Comparison of ENCODE assay signal across 10 cellular contexts in the genomic region with DNA sequence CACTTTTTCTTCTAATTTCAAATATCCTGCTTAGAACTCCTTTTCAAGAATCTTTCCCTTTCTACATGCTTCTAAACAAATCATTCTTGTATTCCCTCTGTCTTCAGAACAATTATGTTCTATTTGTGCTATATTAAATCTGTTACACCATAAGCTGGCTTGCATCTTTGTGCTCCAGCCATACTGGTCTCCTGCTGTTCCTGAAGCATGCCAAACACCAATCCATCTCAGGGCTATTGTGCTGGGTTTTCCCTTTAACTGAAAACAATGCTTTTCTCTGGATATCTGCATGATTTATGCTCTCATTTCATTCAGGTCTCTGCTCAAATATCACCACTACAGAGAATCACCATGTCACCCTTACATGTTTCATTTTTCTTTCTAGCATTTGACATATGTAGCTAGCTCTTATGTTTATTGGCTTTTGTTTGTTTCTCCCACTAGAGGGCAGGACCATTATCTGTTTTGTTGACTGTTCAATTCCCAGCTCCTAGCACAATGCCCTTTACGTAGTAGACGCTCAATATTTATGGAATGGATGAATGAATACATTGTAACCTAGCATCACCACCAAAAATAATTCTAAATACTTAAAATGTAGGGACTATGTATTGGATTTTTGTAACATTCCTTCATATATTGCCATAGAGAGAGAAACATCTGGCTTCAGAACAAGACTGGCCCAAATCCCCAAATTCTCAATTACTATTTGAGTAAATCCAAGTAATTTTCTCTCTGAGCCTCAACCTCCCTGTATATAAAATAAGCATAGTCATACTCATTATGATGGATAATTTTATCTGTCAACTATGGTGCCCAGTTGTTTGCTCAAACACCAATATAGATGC.
DNase-seq lines count a peak whose midpoint lies in the region; ATAC-seq and TF ChIP-seq lines count a peak whose summit lies in the region.
"Had no signal": no experiment of that assay in that cellular context is flagged by ENCODE, and none has a peak within 500 bp of the region (broad histone marks: within the 10 kb centered on the region; RNA-seq: fewer than 3 reads in every experiment).

No MANE protein-coding gene starts in this region.

- no peaks in the 10 kb centered on the region for H4K20me1 ChIP-seq in MM.1S (ENCODE audit: insufficient read depth, low read length)

- H3K4me1 ChIP-seq in MM.1S (ENCODE audit: low read length) (no peaks in the 10 kb centered on the region), right lobe of liver (no peaks in the 10 kb centered on the region), spleen (no peaks in the 10 kb centered on the region), psoas muscle (no peaks in the 10 kb centered on the region)

- no peak overlapping the region for H3K4me2 ChIP-seq in MM.1S (ENCODE audit: low read depth, low read length)

- H3K27me3 ChIP-seq in MM.1S (replicated peaks; ENCODE audit: insufficient read depth, low read length) (no peaks in the 10 kb centered on the region), right lobe of liver (no peaks in the 10 kb centered on the region), spleen (replicated peaks in 1 of 7) (no peaks in the 10 kb centered on the region), psoas muscle (ENCODE audit: insufficient read depth in 3 of 3, low read length in 2 of 3) (no peaks in the 10 kb centered on the region)

- intact Hi-C loops in right lobe of liver (cut with DNase I) (no loop called here), spleen (cut with DNase I; ENCODE audit: low total_unique reads) (no loop called here), psoas muscle (cut with DNase I) (no loop called here)

- peak; percentile 7 for TF ChIP-seq CTCF in GM10248 (IDR thresholded peaks at IDR 0.05; ENCODE audit: control extremely low read depth, extremely low read depth, low read depth, missing control alignments)
- peak; percentile 56 for TF ChIP-seq CTCF in MM.1S (IDR thresholded peaks at IDR 0.05; ENCODE audit: low read length)
- peak in 3 of 4 donors; percentile 22 to 35 (median 31) for TF ChIP-seq CTCF in right lobe of liver (IDR thresholded peaks at IDR 0.05)
- peak in 2 of 11 experiments; percentile 9 to 13 for TF ChIP-seq CTCF in spleen (IDR thresholded peaks at IDR 0.05 in 8 of 11, conservative IDR thresholded peaks at IDR 0.05 in 3 of 11)
- TF ChIP-seq CTCF in psoas muscle (IDR thresholded peaks at IDR 0.05) = no peak

- no peak overlapping the region for H2AFZ ChIP-seq in MM.1S (ENCODE audit: low read length)

- ATAC-seq in right lobe of liver = peak in 2 of 4 donors; percentile 24 to 41
- ATAC-seq in HG03520 (IDR thresholded peaks at IDR 0.05; ENCODE audit: unreplicated experiment) = no peak
- ATAC-seq in GM21576 (IDR thresholded peaks at IDR 0.05; ENCODE audit: unreplicated experiment) = no peak
- no peak for ATAC-seq in psoas muscle
- ATAC-seq: left cardiac atrium had no signal

- POLR2A ChIA-PET in GM10248 (lab: Yijun Ruan, JAX) = no interaction called here

- no peaks in the 10 kb centered on the region for H3K79me2 ChIP-seq in MM.1S (ENCODE audit: low read length)

- CTCF ChIA-PET in GM10248 (lab: Yijun Ruan, JAX) = interaction anchor here (1.3 kb wide), 1 partner anchor 10 kb away, joined by 4 read pairs; no protein-coding TSS in a partner anchor

- H3F3A ChIP-seq in MM.1S (ENCODE audit: insufficient read depth, low read length) = no peaks in the 10 kb centered on the region

- WGBS in right lobe of liver (ENCODE audit: insufficient coverage, low coverage, low lambda C conversion rate, missing lambda C conversion rate) = 49% methylated on average over 2 of the region's 2 CpGs
- WGBS in spleen, 5 donors = 60 to 81% (median 76%) methylated on average over 2 of the region's 2 CpGs
- WGBS in psoas muscle, 3 donors = 41 to 57% (median 57%) methylated on average over 2 of the region's 2 CpGs

- DNase-seq in GM10248 (ENCODE audit: extremely low spot score) = no peak
- DNase-seq in MM.1S = peak; percentile 30
- peak; percentile 39 for DNase-seq in SW480 (ENCODE audit: low spot score)
- no peak for DNase-seq in right lobe of liver
- no peak for DNase-seq in spleen
- DNase-seq in psoas muscle = no peak
- DNase-seq: activated CD4-positive, alpha-beta T cell treated with anti-CD3 and anti-CD28 coated beads, Interleukin-2, amount 50 U/mL, for 4 hours; left cardiac atrium had no signal

- H3K9ac ChIP-seq in MM.1S (ENCODE audit: low read length) = no peak overlapping the region

- TF ChIP-seq POLR2A in right lobe of liver (IDR thresholded peaks at IDR 0.05) (no peak), spleen (IDR thresholded peaks at IDR 0.05) (no peak)

- H3K4me3 ChIP-seq in MM.1S (ENCODE audit: low read length) (no peak overlapping the region), right lobe of liver (no peak overlapping the region), spleen (no peak overlapping the region), psoas muscle (no peak overlapping the region)

- H3K9me2 ChIP-seq in MM.1S (replicated peaks; ENCODE audit: insufficient read depth, low read length) = no peaks in the 10 kb centered on the region

- H3K9me3 ChIP-seq in MM.1S (replicated peaks; ENCODE audit: insufficient read depth, low read length) = no peaks in the 10 kb centered on the region
- H3K9me3 ChIP-seq in right lobe of liver = no peaks in the 10 kb centered on the region
- no peaks in the 10 kb centered on the region for H3K9me3 ChIP-seq in spleen
- no peaks in the 10 kb centered on the region for H3K9me3 ChIP-seq in psoas muscle

- H3K27ac ChIP-seq in MM.1S (ENCODE audit: low read length) (no peak overlapping the region), right lobe of liver (no peak overlapping the region), spleen (no peak overlapping the region), psoas muscle (no peak overlapping the region)

- H3K36me3 ChIP-seq in MM.1S (replicated peaks; ENCODE audit: insufficient read depth, low read length) (no peaks in the 10 kb centered on the region), right lobe of liver (no peaks in the 10 kb centered on the region), spleen (no peaks in the 10 kb centered on the region), psoas muscle (ENCODE audit: insufficient read depth in 1 of 2, low read depth in 1 of 2) (no peaks in the 10 kb centered on the region)

Comparison
In these comparisons a context has a peak if more than half of its experiments do, and no peak if none do; other contexts are left out.
1. DNase-seq: peak in MM.1S (single experiment) and SW480 (single experiment); none in GM10248 (single experiment), right lobe of liver (0 of 3), spleen (single experiment) and psoas muscle (0 of 2).